8 cellular contexts compared by ENCODE assay signal in the genomic region with DNA sequence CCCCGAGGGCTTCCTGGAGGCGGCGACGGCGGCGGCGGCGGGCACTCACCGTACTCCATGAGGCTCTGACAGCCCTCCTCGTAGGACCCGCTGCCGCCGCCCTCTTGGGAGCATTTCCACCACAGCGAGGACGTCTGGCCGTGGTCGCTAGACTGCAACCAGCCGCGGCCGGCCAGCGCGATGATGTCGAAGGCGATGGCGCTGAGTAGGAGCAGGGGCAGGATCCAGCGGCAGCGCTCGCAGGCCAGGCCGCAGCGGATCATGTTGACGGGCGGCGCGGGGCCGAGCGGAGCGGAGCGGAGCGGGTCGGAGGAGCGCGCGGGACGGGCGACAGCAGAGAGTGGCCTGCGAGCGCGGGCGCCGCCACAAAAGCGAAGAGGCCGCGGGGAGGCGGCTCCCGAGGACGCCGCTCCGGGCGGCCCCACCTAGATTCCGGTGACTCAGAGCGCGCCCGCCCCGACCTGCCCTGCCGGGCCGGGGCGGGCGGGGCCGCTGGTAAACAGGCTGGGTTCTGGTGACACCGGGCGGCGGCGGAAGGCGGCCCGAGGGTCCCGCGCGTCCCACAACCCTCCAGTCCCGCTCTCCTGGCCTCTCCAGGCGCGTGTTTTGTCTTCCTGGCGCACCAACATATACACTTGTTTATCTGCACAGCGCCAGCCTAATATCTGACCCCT. TPM values are rescaled to one million over a fixed set of nuclear protein-coding genes. Genes with fewer than 3 reads are reported as not detected.
DNase-seq lines count a peak whose midpoint lies in the region; ATAC-seq, FAIRE-seq and TF ChIP-seq lines count a peak whose summit lies in the region.

Gene PERP (minus strand): TSS at position 342 of the 674 bp plus-strand sequence. CDS start 79 bp downstream, at position 263.

- H3K36me3 Mint-ChIP-seq in central memory CD8-positive, alpha-beta T cell (ENCODE audit: insufficient read depth), result peaks cover 7% of the 10 kb centered on the region

- H3K9ac ChIP-seq in KMS-11, result peak within 1 kb of the TSS; percentile 86
- H3K9ac ChIP-seq in kidney (ENCODE audit: low read length in 2 of 2), result peak within 1 kb of the TSS in 1 of 2 donors; percentile 51

- H2AFZ ChIP-seq in KMS-11 (ENCODE audit: low read depth), result peak within 1 kb of the TSS; percentile 95

- no peaks in the 10 kb centered on the region for H3K27me3 ChIP-seq in KMS-11 (ENCODE audit: insufficient read depth, low read depth)

- H3K27me3 Mint-ChIP-seq in central memory CD8-positive, alpha-beta T cell, result peaks cover 20% of the 10 kb centered on the region

- peak; percentile 50 for ATAC-seq in GM21447 (IDR thresholded peaks at IDR 0.05; ENCODE audit: unreplicated experiment)
- peak; percentile 86 for ATAC-seq in central memory CD8-positive, alpha-beta T cell (replicated peaks; ENCODE audit: extremely low read depth, poor library complexity, severe bottlenecking)

- intact Hi-C loops in kidney (cut with DNase I), result no loop called here

- H3K4me3 ChIP-seq in KMS-11 (IDR thresholded peaks at IDR 0.05; ENCODE audit: insufficient read depth, low read depth, low read length) (no peak within 1 kb of the TSS), kidney (ENCODE audit: low read length in 2 of 2) (peak within 1 kb of the TSS; percentile 72 to 77)

- H3K4me3 Mint-ChIP-seq in central memory CD8-positive, alpha-beta T cell, result peak within 1 kb of the TSS; percentile 94

- peaks cover 26% of the 10 kb centered on the region for H3K4me1 Mint-ChIP-seq in central memory CD8-positive, alpha-beta T cell

- 0 out of 2 replicates have a peak, but pooled peaks cover 8% of the 10 kb centered on the region for H3K79me2 ChIP-seq in KMS-11 (ENCODE audit: insufficient read depth, low read depth)

- H3K27ac Mint-ChIP-seq in central memory CD8-positive, alpha-beta T cell (ENCODE audit: low read depth), result peak within 1 kb of the TSS; percentile 82

- no peaks in the 10 kb centered on the region for H3K36me3 ChIP-seq in KMS-11 (ENCODE audit: insufficient read depth)
- no peaks in the 10 kb centered on the region for H3K36me3 ChIP-seq in kidney (ENCODE audit: control insufficient read depth in 1 of 2, insufficient read depth in 2 of 2, low read length in 2 of 2)

- H3K27ac ChIP-seq in KMS-11, result peak within 1 kb of the TSS; percentile 62
- H3K27ac ChIP-seq in kidney (ENCODE audit: low read depth in 2 of 2, low read length in 2 of 2), result peak within 1 kb of the TSS; percentile 47 to 54

- no peaks in the 10 kb centered on the region for H3K9me3 ChIP-seq in kidney (ENCODE audit: control insufficient read depth in 1 of 2, low read length in 2 of 2)

- H3K9me3 Mint-ChIP-seq in central memory CD8-positive, alpha-beta T cell, result no peaks in the 10 kb centered on the region

- TF ChIP-seq CTCF in KMS-11 (conservative IDR thresholded peaks at IDR 0.05; ENCODE audit: low read depth, low read length) (no peak), kidney (IDR thresholded peaks at IDR 0.05; ENCODE audit: borderline replicate concordance, extremely low read depth, insufficient read depth) (no peak)

- FAIRE-seq in kidney (lab: Jason Lieb, UNC), result no peak

- DNase-seq in COR-L47 (lab: John Stamatoyannopoulos, UW) (peak; percentile 24), kidney (peak; percentile 90), KG1 (lab: John Stamatoyannopoulos, UW) (no peak)
- DNase-seq in activated CD4-positive, CD25-positive, alpha-beta regulatory T cell treated with anti-CD3 and anti-CD28 coated beads, Interleukin-2, amount 50 U/mL, for 16 hours (ENCODE audit: low read depth, low spot score), result peak; percentile 28
- peak; percentile 33 to 36 for DNase-seq in central memory CD8-positive, alpha-beta T cell (ENCODE audit: low spot score in 2 of 2)
- peak; percentile 83 for DNase-seq in stimulated activated CD4-positive, alpha-beta T cell treated with anti-CD3 and anti-CD28 coated beads, Interleukin-15, amount 100 ng/mL, for 24 hours

- H3K4me1 ChIP-seq in KMS-11 (ENCODE audit: low read depth, poor library complexity, severe bottlenecking) (peaks cover 23% of the 10 kb centered on the region), kidney (ENCODE audit: control insufficient read depth in 1 of 2, insufficient read depth in 1 of 2, low read depth in 1 of 2, low read length in 2 of 2) (peaks cover 0 to 8% of the 10 kb centered on the region in 2 donors)

- H4K20me1 ChIP-seq in KMS-11 (ENCODE audit: insufficient read depth), result no peaks in the 10 kb centered on the region

- H3K4me2 ChIP-seq in KMS-11, result peak within 1 kb of the TSS; percentile 98

RNA-seq across cellular contexts. Expression of gene PERP, which starts in this region (rescaled TPM):
- total RNA-seq in kidney, result 48.1 TPM
- polyA plus RNA-seq in kidney (ENCODE audit: insufficient read depth, low read depth, low replicate concordance), result 24.8 TPM
